ENCODE assay signal across 1 cellular context in the genomic region with DNA sequence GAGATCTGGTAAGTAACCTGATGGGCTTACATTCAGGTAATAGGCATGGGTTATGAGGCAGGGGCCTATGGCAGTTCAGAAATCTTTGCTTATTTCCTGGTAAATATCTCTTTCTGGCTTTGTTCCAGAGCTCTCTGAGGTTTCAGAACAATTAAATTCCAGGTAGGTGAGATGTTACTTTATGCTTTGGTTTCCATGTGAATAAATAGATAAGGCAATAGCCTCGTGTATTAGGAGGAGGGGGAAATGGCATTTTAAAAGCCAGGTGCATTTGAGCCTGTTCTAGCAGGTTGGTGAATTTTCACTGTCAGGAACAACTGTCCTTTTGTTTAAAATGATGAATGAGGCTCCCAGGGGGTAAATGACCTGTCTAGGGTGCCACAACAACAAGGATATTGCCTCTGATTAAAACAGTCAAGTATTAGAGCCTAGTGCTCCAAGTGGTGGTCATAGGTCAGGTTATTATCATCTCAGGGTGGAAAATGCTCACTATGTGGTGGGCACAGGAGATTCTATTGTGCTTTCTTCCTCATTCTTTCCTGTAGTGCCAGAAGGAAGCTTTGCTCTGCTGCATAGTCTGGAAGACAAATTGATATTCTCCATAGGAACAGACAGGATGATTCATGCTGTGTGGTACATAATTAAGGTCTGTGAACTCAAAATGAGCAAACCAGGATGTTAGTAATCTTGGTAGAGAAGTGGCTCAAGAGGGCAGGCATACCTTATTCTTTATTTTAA.
A peak's percentile ranks its signal among the peaks of the same experiment; 100 is the strongest.
TF ChIP-seq lines count a peak whose summit lies in the region.

No MANE protein-coding gene starts in this region.

TF ChIP-seq in H1, 55 proteins besides CTCF, POLR2A, EP300 and RAD21 (continued from another document):
- TF ChIP-seq GABPA (IDR thresholded peaks at IDR 0.05; ENCODE audit: borderline replicate concordance, insufficient read depth, low read length) (no peak), TCF12 (IDR thresholded peaks at IDR 0.05; ENCODE audit: low read depth, low read length) (0 out of 2 replicates have a peak, but pooled peaks have one; percentile 20)
